In genomic region chr16:23751053-23751452, GRCh38 we compare ENCODE assay signal across 1 cellular context. TPM values are rescaled to one million over a fixed set of nuclear protein-coding genes. Genes with fewer than 3 reads are reported as not detected.
"Had no signal": no experiment of that assay in that cellular context is flagged by ENCODE, and none has a peak within 500 bp of the region (broad histone marks: within the 10 kb centered on the region; RNA-seq: fewer than 3 reads in every experiment).

No MANE protein-coding gene starts in this region.

RNA-seq across cellular contexts. Expression of gene CHP2, which starts 3.8 kb away (rescaled TPM):
- total RNA-seq: G401 had no signal
